Comparison of ENCODE assay signal across 8 cellular contexts in genomic region chr19:58474997-58475713, GRCh38. TPM values are rescaled to one million over a fixed set of nuclear protein-coding genes. Genes with fewer than 3 reads are reported as not detected.
DNase-seq lines count a peak whose midpoint lies in the region; ATAC-seq and TF ChIP-seq lines count a peak whose summit lies in the region.

No MANE protein-coding gene starts in this region.

- peak; percentile 2 for ATAC-seq in GM21381 (IDR thresholded peaks at IDR 0.05; ENCODE audit: unreplicated experiment)
- no peak for ATAC-seq in HG02970 (IDR thresholded peaks at IDR 0.05; ENCODE audit: low FRiP score, unreplicated experiment)

- H3K4me3 ChIP-seq in AG04449 (ENCODE audit: low read depth, low read length) (peak overlapping the region; percentile 74), SK-N-MC (peak overlapping the region; percentile 84), foreskin fibroblast (ENCODE audit: low read depth in 1 of 2, low read length in 2 of 2) (peak overlapping the region; percentile 56 to 79), skeletal muscle satellite cell (ENCODE audit: low read length) (peak overlapping the region; percentile 78)

- H3K36me3 ChIP-seq in SK-N-MC (ENCODE audit: insufficient read depth, low read length) (no peaks in the 10 kb centered on the region; the same call in 1 of the 2 replicates), skeletal muscle satellite cell (ENCODE audit: insufficient read depth, low read length) (peaks cover 28% of the 10 kb centered on the region)

- DNase-seq in AG04449 (ENCODE audit: low read depth, low spot score) (no peak), SK-N-MC (ENCODE audit: low read depth, low spot score) (no peak), foreskin fibroblast (no peak), AG20443 (ENCODE audit: low spot score) (no peak), CD1c-positive myeloid dendritic cell (ENCODE audit: extremely low spot score) (no peak)

- POLR2A ChIA-PET in AG04449 (lab: Yijun Ruan, JAX) = interaction anchor here (0.5 to 1.9 kb wide), 7 partner anchors 9 to 811 kb away, joined by 3 to 4 read pairs (median 3); partner anchors contain the start of genes ZBTB45, ZNF132 and ZNF324

- H3K9me3 ChIP-seq in SK-N-MC (ENCODE audit: low read depth, low read length) (no peaks in the 10 kb centered on the region), skeletal muscle satellite cell (replicated peaks; ENCODE audit: low read length) (no peaks in the 10 kb centered on the region)

- peaks cover 19% of the 10 kb centered on the region for H3K4me1 ChIP-seq in skeletal muscle satellite cell (ENCODE audit: control insufficient read depth, insufficient read depth, low read length)

- TF ChIP-seq CTCF in AG04449 (IDR thresholded peaks at IDR 0.05; ENCODE audit: insufficient read depth, low read length, missing control alignments) = no peak
- no peak for TF ChIP-seq CTCF in foreskin fibroblast (IDR thresholded peaks at IDR 0.05; ENCODE audit: low read depth, low read length)

- peak overlapping the region; percentile 73; the same call in 1 of the 2 replicates for H3K27ac ChIP-seq in SK-N-MC

- H3K4me2 ChIP-seq in skeletal muscle satellite cell (ENCODE audit: low read length) = peak overlapping the region; percentile 90

- H3K9ac ChIP-seq in SK-N-MC (ENCODE audit: insufficient read length) (peak overlapping the region; percentile 43), skeletal muscle satellite cell (ENCODE audit: low read depth, low read length) (peak overlapping the region; percentile 81)

- CTCF ChIA-PET in AG04449 (lab: Yijun Ruan, JAX) = interaction anchor here (2.3 kb wide), 1 partner anchor 44 kb away, joined by 7 read pairs; the partner anchor contains the start of gene ZBTB45

- H3K27me3 ChIP-seq in skeletal muscle satellite cell (ENCODE audit: control insufficient read depth, insufficient read depth, low read length) = no peaks in the 10 kb centered on the region

RNA-seq across cellular contexts. Expression of gene ZNF446, which starts 1.0 kb away (rescaled TPM):
- 7.0 and 7.4 TPM in 2 replicates for total RNA-seq in skeletal muscle satellite cell (2012; rRNA removed)

RNA-seq across cellular contexts. Expression of gene ZNF324, which starts 8.3 kb away (rescaled TPM):
- total RNA-seq in skeletal muscle satellite cell (2012; rRNA removed) = 16.0 and 16.2 TPM in 2 replicates

RNA-seq across cellular contexts. Expression of gene ZNF324B, which starts 23.7 kb away (rescaled TPM):
- 12.2 and 14.2 TPM in 2 replicates for total RNA-seq in skeletal muscle satellite cell (2012; rRNA removed)

RNA-seq across cellular contexts. Expression of gene ZNF132, which starts 35.2 kb away (rescaled TPM):
- total RNA-seq in skeletal muscle satellite cell (2012; rRNA removed) = 7.1 and 10.0 TPM in 2 replicates

RNA-seq across cellular contexts. Expression of gene SLC27A5, which starts 36.6 kb away (rescaled TPM):
- 3.0 and 5.9 TPM in 2 replicates for total RNA-seq in skeletal muscle satellite cell (2012; rRNA removed)
